Comparison of ENCODE assay signal across 8 cellular contexts in the genomic region with DNA sequence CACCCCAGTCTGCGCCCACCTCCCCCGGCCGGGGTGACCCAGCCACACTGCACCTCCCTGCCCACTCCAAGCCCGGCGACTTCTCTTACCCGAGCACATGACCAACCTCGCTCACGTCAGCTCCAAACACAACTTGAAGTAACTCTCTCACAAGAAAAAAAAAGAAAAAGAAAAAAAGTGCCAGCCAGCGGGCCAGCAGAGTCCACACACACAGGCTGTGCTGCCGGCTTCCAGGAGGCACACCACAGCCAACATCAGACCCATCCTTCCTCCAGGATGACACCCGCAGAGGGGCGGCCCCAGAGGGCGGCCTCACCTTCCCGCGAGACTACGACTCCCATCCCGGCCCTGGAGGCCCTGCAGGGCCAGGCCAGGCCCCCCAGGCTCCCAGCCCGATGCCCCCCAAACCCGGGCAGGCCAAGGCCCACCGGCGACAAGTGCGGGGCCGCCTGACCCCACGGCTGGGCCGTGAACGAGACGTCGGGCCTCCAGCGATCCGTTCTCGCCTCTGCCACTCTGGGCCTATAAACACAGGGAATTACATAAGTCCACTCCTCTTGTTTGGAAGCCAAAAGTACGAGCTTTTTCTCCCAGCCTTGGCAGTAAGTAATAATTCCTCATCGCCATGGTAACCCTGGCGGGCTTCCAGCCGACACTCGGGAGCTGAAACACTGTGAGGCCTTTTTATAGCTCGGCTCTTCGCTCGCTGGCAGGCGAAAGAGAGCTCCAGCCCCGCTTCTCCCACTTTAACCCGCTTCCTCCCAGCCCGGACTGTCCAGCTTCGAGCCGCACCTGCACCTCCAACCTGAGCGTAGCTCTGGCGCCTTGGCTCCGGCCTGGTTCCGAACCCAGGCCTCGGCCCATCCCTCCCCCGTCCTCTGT. TPM values are rescaled to one million over a fixed set of nuclear protein-coding genes. Genes with fewer than 3 reads are reported as not detected.
DNase-seq lines count a peak whose midpoint lies in the region; ATAC-seq, FAIRE-seq and TF ChIP-seq lines count a peak whose summit lies in the region.

No MANE protein-coding gene starts in this region.

- 3% methylated on average over 47 of the region's 51 CpGs for WGBS in A549 (ENCODE audit: missing lambda C conversion rate)
- WGBS in lower leg skin, 2 donors, result 2 to 16% methylated on average over 35 to 50 of the region's 51 CpGs
- 23 to 26% methylated on average over 41 to 51 of the region's 51 CpGs for WGBS in testis, 2 donors

- TSS peak; percentile 52 for BruUV-seq in PC-3 (replicated peaks; lab: Mats Ljungman, UMichigan)

- FAIRE-seq in A549 (lab: Jason Lieb, UNC), result peak; percentile 28
- no peak for FAIRE-seq in HTR-8/SVneo (lab: Jason Lieb, UNC)

- peak overlapping the region; percentile 88 to 91 for H3K27ac ChIP-seq in A549
- H3K27ac ChIP-seq in PC-3 (ENCODE audit: low read length), result peak overlapping the region; percentile 93
- peak overlapping the region; percentile 94 to 100 (median 99) for H3K27ac ChIP-seq in dorsolateral prefrontal cortex
- peak overlapping the region; percentile 93 to 97 for H3K27ac ChIP-seq in testis

- H3K4me1 ChIP-seq in A549, result peaks cover 54% of the 10 kb centered on the region
- peaks cover 54% of the 10 kb centered on the region for H3K4me1 ChIP-seq in PC-3 (ENCODE audit: insufficient read depth, low read length)
- peaks cover 72% of the 10 kb centered on the region for H3K4me1 ChIP-seq in testis

- no peak for TF ChIP-seq EP300 in A549 (IDR thresholded peaks at IDR 0.05)

- H4K20me1 ChIP-seq in PC-3 (ENCODE audit: low read length), result peaks cover 20% of the 10 kb centered on the region; the same call in 1 of the 2 replicates

- TF ChIP-seq POLR2A in A549 (IDR thresholded peaks at IDR 0.05; ENCODE audit: low read length), result no peak
- TF ChIP-seq POLR2A in lower leg skin (IDR thresholded peaks at IDR 0.05), result no peak
- no peak for TF ChIP-seq POLR2A in testis (IDR thresholded peaks at IDR 0.05)

- no peak for TF ChIP-seq CTCF in A549 (IDR thresholded peaks at IDR 0.05)
- no peak for TF ChIP-seq CTCF in PC-3 (conservative IDR thresholded peaks at IDR 0.05; ENCODE audit: low read depth, low read length)
- TF ChIP-seq CTCF in dorsolateral prefrontal cortex (IDR thresholded peaks at IDR 0.05 in 54 of 56, conservative IDR thresholded peaks at IDR 0.05 in 2 of 56; ENCODE audit: low read depth in 1 of 56, partially characterized antibody in 56 of 56), result peak in 6 of 56 donors; percentile 12 to 22 (median 16)
- no peak for TF ChIP-seq CTCF in lower leg skin (IDR thresholded peaks at IDR 0.05)
- TF ChIP-seq CTCF in testis (IDR thresholded peaks at IDR 0.05), result no peak

- intact Hi-C loops in PC-3 (cut with micrococcal nuclease) (loop anchor here (2.0 to 5.0 kb wide), 4 partner anchors 49 to 229 kb away; a partner anchor contains a TSS), dorsolateral prefrontal cortex (cut with DNase I) (loop anchor here (1.0 to 2.0 kb wide), 4 partner anchors 48 to 247 kb away; a partner anchor contains a TSS), lower leg skin (cut with DNase I; ENCODE audit: low total_unique reads) (loop anchor here (10.0 kb wide), 1 partner anchor 47 kb away; a partner anchor contains a TSS), testis (cut with DNase I; ENCODE audit: low total_unique reads) (loop anchor here (5.0 kb wide), 1 partner anchor 49 kb away; a partner anchor contains a TSS)

- peaks cover 63% of the 10 kb centered on the region for H3K79me2 ChIP-seq in PC-3 (ENCODE audit: low read length)

- CTCF ChIA-PET in A549 (lab: Yijun Ruan, JAX) (interaction anchor here (0.7 to 2.5 kb wide), 13 partner anchors 8 to 481 kb away, joined by 3 to 16 read pairs (median 3); no protein-coding TSS in a partner anchor), PC-3 (lab: Charles Lee) (interaction anchor here (0.8 to 1.4 kb wide), 3 partner anchors 130 to 228 kb away, joined by 3 to 6 read pairs (median 3); no protein-coding TSS in a partner anchor)

- no peaks in the 10 kb centered on the region for H3K9me2 ChIP-seq in PC-3 (replicated peaks; ENCODE audit: low read length)

- peak in 1 of 2 experiments; percentile 7; a peak in 1 of 5 replicates for TF ChIP-seq RAD21 in A549 (conservative IDR thresholded peaks at IDR 0.05 in 1 of 2, IDR thresholded peaks at IDR 0.05 in 1 of 2)

- H3K27me3 ChIP-seq in PC-3 (ENCODE audit: low read length) (no peaks in the 10 kb centered on the region), dorsolateral prefrontal cortex (no peaks in the 10 kb centered on the region), testis (no peaks in the 10 kb centered on the region)

- no peaks in the 10 kb centered on the region for H3K36me3 ChIP-seq in PC-3 (ENCODE audit: low read depth, low read length)
- H3K36me3 ChIP-seq in testis (ENCODE audit: low read depth, missing control alignments), result no peaks in the 10 kb centered on the region

- peak overlapping the region; percentile 46 for H3K4me3 ChIP-seq in A549
- peak overlapping the region; percentile 71 for H3K4me3 ChIP-seq in PC-3 (ENCODE audit: low read length)
- peak overlapping the region; percentile 44 to 82 (median 66) for H3K4me3 ChIP-seq in dorsolateral prefrontal cortex
- H3K4me3 ChIP-seq in lower leg skin (ENCODE audit: low read depth, poor library complexity, severe bottlenecking), result peak overlapping the region; percentile 28
- peak overlapping the region; percentile 40 to 41 for H3K4me3 ChIP-seq in testis

- no peaks in the 10 kb centered on the region for H3K9me3 ChIP-seq in A549
- H3K9me3 ChIP-seq in PC-3 (ENCODE audit: low read length), result no peaks in the 10 kb centered on the region
- H3K9me3 ChIP-seq in testis, result no peaks in the 10 kb centered on the region

- H3F3A ChIP-seq in PC-3 (ENCODE audit: low read length, unreplicated experiment), result peaks cover 7% of the 10 kb centered on the region

- peak overlapping the region; percentile 71 for H2AFZ ChIP-seq in PC-3 (ENCODE audit: low read length)

- peak overlapping the region; percentile 92 for H3K4me2 ChIP-seq in A549
- peak overlapping the region; percentile 86 for H3K4me2 ChIP-seq in PC-3 (ENCODE audit: low read length)

- DNase-seq in A549 (ENCODE audit: low read depth in 1 of 2, low spot score in 1 of 2) (peak; percentile 98), HTR-8/SVneo (ENCODE audit: insufficient read length, low spot score) (peak; percentile 91), PC-3 (peak; percentile 99), dorsolateral prefrontal cortex (peak; percentile 93 to 99 (median 97)), lower leg skin (ENCODE audit: low spot score in 2 of 2) (peak; percentile 99 to 100), testis (peak; percentile 98)
- DNase-seq in stimulated activated CD4-positive, alpha-beta T cell treated with anti-CD3 and anti-CD28 coated beads, Interleukin-4, amount 100 ng/mL, for 1 hour, result no peak

- ATAC-seq in A549 (peak; percentile 88 to 90), PC-3 (peak; percentile 70), GM19467 (IDR thresholded peaks at IDR 0.05; ENCODE audit: unreplicated experiment) (no peak)

- POLR2A ChIA-PET in A549 (lab: Yijun Ruan, JAX), result interaction anchor here (0.6 to 1.6 kb wide), 7 partner anchors 29 to 138 kb away, joined by 3 to 7 read pairs (median 3); no protein-coding TSS in a partner anchor
- POLR2A ChIA-PET in PC-3 (lab: Charles Lee; ENCODE audit: unreplicated experiment), result interaction anchor here (0.6 to 1.4 kb wide), 6 partner anchors 32 to 546 kb away, joined by 3 to 9 read pairs (median 4); a partner anchor contains a TSS

- H3K9ac ChIP-seq in PC-3 (ENCODE audit: low read length), result peak overlapping the region; percentile 70

TF ChIP-seq in A549, 52 proteins besides CTCF, POLR2A, EP300 and RAD21 (continues in another document):
- TF ChIP-seq, protein P1, sequence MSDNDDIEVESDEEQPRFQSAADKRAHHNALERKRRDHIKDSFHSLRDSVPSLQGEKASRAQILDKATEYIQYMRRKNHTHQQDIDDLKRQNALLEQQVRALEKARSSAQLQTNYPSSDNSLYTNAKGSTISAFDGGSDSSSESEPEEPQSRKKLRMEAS (IDR thresholded peaks at IDR 0.05), result 0 out of 2 replicates have a peak, but pooled peaks have one; percentile 5
- TF ChIP-seq CHD2 (IDR thresholded peaks at IDR 0.05; ENCODE audit: low read length, partially characterized antibody) (peak; percentile 88), CEBPB (IDR thresholded peaks at IDR 0.05) (peak in 1 of 2 experiments; percentile 46; a peak in 2 of 4 replicates), KDM1A (IDR thresholded peaks at IDR 0.05; ENCODE audit: low read depth) (no peak), FOSB (CRISPR knock-in tag; IDR thresholded peaks at IDR 0.05) (no peak)
- TF ChIP-seq, protein P2, sequence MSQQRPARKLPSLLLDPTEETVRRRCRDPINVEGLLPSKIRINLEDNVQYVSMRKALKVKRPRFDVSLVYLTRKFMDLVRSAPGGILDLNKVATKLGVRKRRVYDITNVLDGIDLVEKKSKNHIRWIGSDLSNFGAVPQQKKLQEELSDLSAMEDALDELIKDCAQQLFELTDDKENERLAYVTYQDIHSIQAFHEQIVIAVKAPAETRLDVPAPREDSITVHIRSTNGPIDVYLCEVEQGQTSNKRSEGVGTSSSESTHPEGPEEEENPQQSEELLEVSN (IDR thresholded peaks at IDR 0.05; ENCODE audit: borderline replicate concordance, low read depth), result peak; percentile 44; the same call in 1 of the 2 replicates

RNA-seq across cellular contexts. Expression of a gene that starts 49.1 kb away (rescaled TPM):
- polyA plus RNA-seq in A549 (2011; rRNA removed) (14.1 and 19.3 TPM in 2 replicates), A549 (2017; fragmentation: RNase III; extraction: RNeasy Plus Mini Kit Qiagen cat#74134 plus additional on column Dnase treatment) (151 to 170 TPM (median 160 TPM) in 3 replicates), testis (ENCODE audit: insufficient read depth, low read depth, low replicate concordance) (62.6 TPM)
- polyA plus RNA-seq in A549 (2012; cell fraction: cytosol; rRNA removed), result 40.4 and 55.7 TPM in 2 replicates
- 206 and 232 TPM in 2 replicates for polyA plus RNA-seq in A549 (2012; cell fraction: nucleus; rRNA removed)
- polyA minus RNA-seq in A549 (2011; rRNA and poly(A)+ RNA removed), result 39.9 and 51.1 TPM in 2 replicates
- total RNA-seq in PC-3 (2014; rRNA removed) (117 and 218 TPM in 2 replicates), dorsolateral prefrontal cortex (100 to 1,000 TPM; 202 to 379 (median 273) TPM), lower leg skin (100 to 1,000 TPM in 3 of 4 donors, 10 to 100 TPM in 1; 92.1 to 262 (median 137) TPM), testis (100 to 1,000 TPM; 212 TPM)
